In genomic region chr7:127391591-127392181, GRCh38 we compare ENCODE assay signal across 8 cellular contexts. TPM values are rescaled to one million over a fixed set of nuclear protein-coding genes. Genes with fewer than 3 reads are reported as not detected.
DNase-seq lines count a peak whose midpoint lies in the region; ATAC-seq and TF ChIP-seq lines count a peak whose summit lies in the region.

No MANE protein-coding gene starts in this region.

- H3K27ac Mint-ChIP-seq in osteocyte (ENCODE audit: unreplicated experiment), result peak overlapping the region; percentile 95

- H3K9ac ChIP-seq in NT2/D1 (ENCODE audit: insufficient read length, low read depth), result peak overlapping the region; percentile 92

- 0 to 4% methylated on average over 1 to 4 of the region's 66 CpGs for WGBS in gastroesophageal sphincter (ENCODE audit: low coverage in 1 of 2), 2 donors

- no peak for TF ChIP-seq POLR2A in gastroesophageal sphincter (IDR thresholded peaks at IDR 0.05)

- H3K4me1 ChIP-seq in NT2/D1 (ENCODE audit: insufficient read depth, insufficient read length), result no peaks in the 10 kb centered on the region
- H3K4me1 ChIP-seq in gastroesophageal sphincter, result peaks cover 0 to 58% (median 10%) of the 10 kb centered on the region in 3 donors

- peaks cover 18% of the 10 kb centered on the region for H3K36me3 Mint-ChIP-seq in osteocyte (ENCODE audit: unreplicated experiment)

- no peaks in the 10 kb centered on the region for H3K9me3 Mint-ChIP-seq in osteocyte (ENCODE audit: unreplicated experiment)

- peaks cover 14% of the 10 kb centered on the region for H3K27me3 Mint-ChIP-seq in osteocyte (ENCODE audit: unreplicated experiment)

- DNase-seq in NCI-H2196 (lab: John Stamatoyannopoulos, UW; ENCODE audit: unreplicated experiment), result peak; percentile 14
- DNase-seq in NCI-H2196 treated with DMSO at 0.1 percent for 48 hours (lab: John Stamatoyannopoulos, UW; ENCODE audit: unreplicated experiment), result no peak
- peak; percentile 1 for DNase-seq in NT2/D1 (ENCODE audit: low read depth, low spot score)
- DNase-seq in activated effector memory CD4-positive, alpha-beta T cell treated with anti-CD3 and anti-CD28 coated beads, Interleukin-2, amount 50 U/mL, for 16 hours, result peak; percentile 85
- no peak for DNase-seq in osteocyte (ENCODE audit: extremely low spot score, unreplicated experiment)
- no peak for DNase-seq in pons (ENCODE audit: low spot score)

- H3K9me3 ChIP-seq in NT2/D1 (ENCODE audit: insufficient read depth, low read length) (no peaks in the 10 kb centered on the region), gastroesophageal sphincter (no peaks in the 10 kb centered on the region)

- H3K27ac ChIP-seq in gastroesophageal sphincter, result peak overlapping the region; percentile 90 to 98 (median 94)

- peak; percentile 51 for ATAC-seq in HG02642 (IDR thresholded peaks at IDR 0.05; ENCODE audit: poor library complexity, unreplicated experiment)
- ATAC-seq in gastroesophageal sphincter, result peak; percentile 3

- TF ChIP-seq CTCF in gastroesophageal sphincter (IDR thresholded peaks at IDR 0.05) (peak in 1 of 4 experiments; percentile 6), osteocyte (IDR thresholded peaks at IDR 0.05) (no peak)

- peaks cover 16% of the 10 kb centered on the region for H3K27me3 ChIP-seq in NT2/D1 (ENCODE audit: insufficient read depth, insufficient read length)
- H3K27me3 ChIP-seq in gastroesophageal sphincter, result no peaks in the 10 kb centered on the region

- no peak for TF ChIP-seq EP300 in gastroesophageal sphincter (IDR thresholded peaks at IDR 0.05)

- H3K4me3 ChIP-seq in NT2/D1 (ENCODE audit: insufficient read length, low read depth) (peak overlapping the region; percentile 79), gastroesophageal sphincter (peak overlapping the region; percentile 82 to 99)

- H3K36me3 ChIP-seq in NT2/D1 (ENCODE audit: insufficient read depth, insufficient read length, low read length) (peaks cover 12% of the 10 kb centered on the region), gastroesophageal sphincter (peaks cover 0 to 21% of the 10 kb centered on the region in 2 donors)

- H3K4me1 Mint-ChIP-seq in osteocyte (ENCODE audit: unreplicated experiment), result peaks cover 28% of the 10 kb centered on the region

- H3K4me3 Mint-ChIP-seq in osteocyte (ENCODE audit: unreplicated experiment), result peak overlapping the region; percentile 98

RNA-seq across cellular contexts. Expression of gene ZNF800, which starts 0.8 kb away (rescaled TPM):
- 10 to 100 TPM; 33.8 to 37.3 (median 35.1) TPM for total RNA-seq in gastroesophageal sphincter
- 26.8 and 27.7 TPM in 2 replicates for total RNA-seq in osteocyte

Comparison
In these comparisons a context has a peak if more than half of its experiments do, and no peak if none do; other contexts are left out.
1. DNase-seq: peak in NCI-H2196 (single experiment), NT2/D1 (single experiment) and activated effector memory CD4-positive, alpha-beta T cell treated with anti-CD3 and anti-CD28 coated beads, Interleukin-2, amount 50 U/mL, for 16 hours (single experiment); none in NCI-H2196 treated with DMSO at 0.1 percent for 48 hours (single experiment), osteocyte (single experiment) and pons (single experiment).